In genomic region chr11:65413077-65413664, GRCh38 we compare ENCODE assay signal across 4 cellular contexts. TPM values are rescaled to one million over a fixed set of nuclear protein-coding genes. Genes with fewer than 3 reads are reported as not detected.
"Had no signal": no experiment of that assay in that cellular context is flagged by ENCODE, and none has a peak within 500 bp of the region (broad histone marks: within the 10 kb centered on the region; RNA-seq: fewer than 3 reads in every experiment).

No MANE protein-coding gene starts in this region.

RNA-seq across cellular contexts. Expression of gene TIGD3, which starts 58.6 kb away (rescaled TPM):
- total RNA-seq: osteoblast, renal cortical epithelial cell, subcutaneous adipose tissue, ureter had no signal
